Comparison of ENCODE assay signal across 11 cellular contexts in genomic region chr6:108797951-108798671, GRCh38. TPM values are rescaled to one million over a fixed set of nuclear protein-coding genes. Genes with fewer than 3 reads are reported as not detected.
DNase-seq lines count a peak whose midpoint lies in the region; ATAC-seq and TF ChIP-seq lines count a peak whose summit lies in the region.
"Had no signal": no experiment of that assay in that cellular context is flagged by ENCODE, and none has a peak within 500 bp of the region (broad histone marks: within the 10 kb centered on the region; RNA-seq: fewer than 3 reads in every experiment).

No MANE protein-coding gene starts in this region.

- DNase-seq in SK-N-SH, result no peak
- no peak for DNase-seq in hepatocyte (ENCODE audit: low spot score)
- DNase-seq in renal cortical epithelial cell (ENCODE audit: low read depth), result peak; percentile 92
- no peak for DNase-seq in stimulated activated CD4-positive, alpha-beta T cell treated with anti-CD3 and anti-CD28 coated beads, Interleukin-12 subunit alpha, Interleukin-12 subunit beta, amount 100 ng/mL, for 4 hours
- DNase-seq in omental fat pad (ENCODE audit: low spot score), result no peak
- DNase-seq: GOT3, small intestine had no signal

- H3K27ac ChIP-seq in SK-N-SH (ENCODE audit: low read depth in 2 of 2, low read length in 1 of 2) (peak overlapping the region in 1 of 2 experiments; percentile 100; a peak in 2 of 4 replicates), VCaP (peak overlapping the region; percentile 97), hepatocyte (peak overlapping the region; percentile 67)
- H3K27ac ChIP-seq: 22Rv1 had no signal

- no peaks in the 10 kb centered on the region for H3K27me3 ChIP-seq in SK-N-SH (ENCODE audit: insufficient read depth)
- H3K27me3 ChIP-seq in hepatocyte, result no peaks in the 10 kb centered on the region

- H3K4me2 ChIP-seq in SK-N-SH (no peak overlapping the region), hepatocyte (peak overlapping the region; percentile 64)

- 80% methylated on average over 11 of the region's 11 CpGs for WGBS in SK-N-SH (ENCODE audit: low lambda C conversion rate)
- WGBS in hepatocyte (ENCODE audit: low lambda C conversion rate, missing lambda C conversion rate), result 40% methylated on average over 11 of the region's 11 CpGs

- H3K36me3 ChIP-seq in SK-N-SH (replicated peaks in 1 of 2; ENCODE audit: control insufficient read depth in 1 of 2, insufficient read depth in 2 of 2, low read length in 1 of 2) (no peaks in the 10 kb centered on the region), hepatocyte (replicated peaks; ENCODE audit: insufficient read depth, low read depth) (no peaks in the 10 kb centered on the region)

- no peak overlapping the region; a peak in 1 of 4 replicates for H3K4me3 ChIP-seq in SK-N-SH (ENCODE audit: low read depth in 2 of 2, low read length in 1 of 2)
- H3K4me3 ChIP-seq in hepatocyte, result no peak overlapping the region

- CTCF ChIA-PET in SK-N-SH (lab: Yijun Ruan, JAX), result interaction anchor here (0.6 to 3.8 kb wide), 14 partner anchors 10 to 967 kb away, joined by 3 to 17 read pairs (median 4); no protein-coding TSS in a partner anchor

- no peaks in the 10 kb centered on the region for H3K79me2 ChIP-seq in SK-N-SH (ENCODE audit: insufficient read depth)
- no peaks in the 10 kb centered on the region for H3K79me2 ChIP-seq in hepatocyte

- no peak for TF ChIP-seq CTCF in SK-N-SH (IDR thresholded peaks at IDR 0.05)
- no peak for TF ChIP-seq CTCF in VCaP (conservative IDR thresholded peaks at IDR 0.05)
- TF ChIP-seq CTCF in hepatocyte (IDR thresholded peaks at IDR 0.05; ENCODE audit: poor library complexity), result no peak
- TF ChIP-seq CTCF in omental fat pad (IDR thresholded peaks at IDR 0.05), result no peak

- H4K20me1 ChIP-seq in SK-N-SH (ENCODE audit: insufficient read depth), result no peaks in the 10 kb centered on the region
- no peaks in the 10 kb centered on the region for H4K20me1 ChIP-seq in hepatocyte (ENCODE audit: insufficient read depth, poor library complexity, severe bottlenecking)

- H2AFZ ChIP-seq in SK-N-SH (ENCODE audit: low read depth) (no peak overlapping the region), hepatocyte (no peak overlapping the region)

- no peaks in the 10 kb centered on the region for H3K9me2 ChIP-seq in SK-N-SH
- H3K9me2 ChIP-seq in hepatocyte (replicated peaks; ENCODE audit: insufficient read depth), result no peaks in the 10 kb centered on the region

- TF ChIP-seq RAD21 in SK-N-SH (IDR thresholded peaks at IDR 0.05; ENCODE audit: low read length), result peak; percentile 7; the same call in 1 of the 2 replicates

- H3K4me1 ChIP-seq in SK-N-SH (ENCODE audit: control insufficient read depth in 1 of 2, insufficient read depth in 2 of 2, low read depth in 1 of 2, low read length in 1 of 2) (peaks cover 0 to 70% of the 10 kb centered on the region in 2 experiments; a peak in 2 of 4 replicates), hepatocyte (ENCODE audit: insufficient read depth) (peaks cover 54% of the 10 kb centered on the region)

- POLR2A ChIA-PET in SK-N-SH (lab: Yijun Ruan, JAX), result interaction anchor here (0.6 to 5.8 kb wide), 11 partner anchors 13 to 291 kb away, joined by 3 to 69 read pairs (median 4); partner anchors contain the start of genes ARMC2 and FOXO3

- ATAC-seq in SK-N-SH treated with all-trans-retinoic acid at 6 μM for 48 hours, result no peak; the same call in 1 of the 3 replicates
- no peak for ATAC-seq in GM21717 (IDR thresholded peaks at IDR 0.05; ENCODE audit: unreplicated experiment)
- no peak for ATAC-seq in omental fat pad (ENCODE audit: low FRiP score)

- H3K9ac ChIP-seq in SK-N-SH, result no peak overlapping the region

- TF ChIP-seq EP300 in SK-N-SH (IDR thresholded peaks at IDR 0.05; ENCODE audit: borderline replicate concordance in 1 of 2, low read depth in 1 of 2, low read length in 1 of 2), result peak in 1 of 2 experiments; percentile 82; a peak in 1 of 4 replicates

- H3F3A ChIP-seq in SK-N-SH (replicated peaks; ENCODE audit: insufficient read depth), result no peaks in the 10 kb centered on the region

- no peaks in the 10 kb centered on the region for H3K9me3 ChIP-seq in SK-N-SH
- H3K9me3 ChIP-seq in hepatocyte (ENCODE audit: low read depth), result no peaks in the 10 kb centered on the region

TF ChIP-seq in SK-N-SH, 30 proteins besides CTCF, POLR2A, EP300 and RAD21:
- TF ChIP-seq FOXJ3 (CRISPR knock-in tag; IDR thresholded peaks at IDR 0.05) (peak; percentile 82), GATA2 (CRISPR knock-in tag; IDR thresholded peaks at IDR 0.05) (peak; percentile 77), REST (IDR thresholded peaks at IDR 0.05; ENCODE audit: low read depth, low read length) (no peak)

TF ChIP-seq in SK-N-SH treated with all-trans-retinoic acid at 6 μM for 48 hours, 23 proteins besides CTCF, POLR2A, EP300 and RAD21:
- TF ChIP-seq PPARA (CRISPR knock-in tag; IDR thresholded peaks at IDR 0.05; ENCODE audit: borderline replicate concordance), result no peak
- TF ChIP-seq GLIS3 (CRISPR knock-in tag; IDR thresholded peaks at IDR 0.05), result no peak
- no peak for TF ChIP-seq POU6F1 (CRISPR knock-in tag; IDR thresholded peaks at IDR 0.05; ENCODE audit: borderline replicate concordance, low read depth)
- TF ChIP-seq CREB5 (CRISPR knock-in tag; IDR thresholded peaks at IDR 0.05; ENCODE audit: low read depth), result no peak
- TF ChIP-seq TCF4 (CRISPR knock-in tag; IDR thresholded peaks at IDR 0.05; ENCODE audit: borderline replicate concordance), result no peak
- no peak for TF ChIP-seq ZC3H10 (CRISPR knock-in tag; IDR thresholded peaks at IDR 0.05)
- TF ChIP-seq CSDC2 (CRISPR knock-in tag; IDR thresholded peaks at IDR 0.05), result no peak
- TF ChIP-seq OSR1 (CRISPR knock-in tag; IDR thresholded peaks at IDR 0.05), result no peak
- no peak for TF ChIP-seq ARNTL (CRISPR knock-in tag; IDR thresholded peaks at IDR 0.05; ENCODE audit: borderline replicate concordance, low read depth)
- TF ChIP-seq BACH2 (CRISPR knock-in tag; IDR thresholded peaks at IDR 0.05; ENCODE audit: borderline replicate concordance), result no peak
- TF ChIP-seq PATZ1 (CRISPR knock-in tag; IDR thresholded peaks at IDR 0.05; ENCODE audit: borderline replicate concordance), result no peak
- no peak for TF ChIP-seq SNAI2 (CRISPR knock-in tag; IDR thresholded peaks at IDR 0.05)
- TF ChIP-seq ZNF565 (CRISPR knock-in tag; conservative IDR thresholded peaks at IDR 0.05; ENCODE audit: low read depth), result no peak
- TF ChIP-seq TOX (CRISPR knock-in tag; IDR thresholded peaks at IDR 0.05; ENCODE audit: borderline replicate concordance), result no peak
- no peak for TF ChIP-seq ZNF8 (CRISPR knock-in tag; IDR thresholded peaks at IDR 0.05)
- no peak for TF ChIP-seq ESRRG (CRISPR knock-in tag; IDR thresholded peaks at IDR 0.05)
- no peak for TF ChIP-seq RARB (CRISPR knock-in tag; IDR thresholded peaks at IDR 0.05)
- TF ChIP-seq ZNF70 (CRISPR knock-in tag; IDR thresholded peaks at IDR 0.05), result no peak

RNA-seq across cellular contexts. Expression of gene ARMC2, which starts 50.1 kb away (rescaled TPM):
- 2.4 and 4.3 TPM in 2 replicates for polyA plus RNA-seq in SK-N-SH (2012; rRNA removed)
- 3.4 and 3.8 TPM in 2 replicates for polyA plus RNA-seq in SK-N-SH (2012; cell fraction: cytosol; rRNA removed)
- 3.7 and 6.5 TPM in 2 replicates for polyA plus RNA-seq in SK-N-SH (2012; cell fraction: nucleus; rRNA removed)
- 1.8 and 2.8 TPM in 2 replicates for total RNA-seq in hepatocyte
- 4.8 and 6.7 TPM in 2 replicates for polyA plus RNA-seq in hepatocyte
- 2.6 and 4.8 TPM in 2 replicates for total RNA-seq in renal cortical epithelial cell
- total RNA-seq in omental fat pad, result 10 to 100 TPM in 1 of 4 donors, 1 to 10 TPM in 3; 2.2 to 15.3 (median 7.8) TPM
